10 cellular contexts compared by ENCODE assay signal in genomic region chr6:13427346-13427745, GRCh38.
A peak's percentile ranks its signal among the peaks of the same experiment; 100 is the strongest.
DNase-seq lines count a peak whose midpoint lies in the region; ATAC-seq and TF ChIP-seq lines count a peak whose summit lies in the region.
"Had no signal": no experiment of that assay in that cellular context is flagged by ENCODE, and none has a peak within 500 bp of the region (broad histone marks: within the 10 kb centered on the region; RNA-seq: fewer than 3 reads in every experiment).

No MANE protein-coding gene starts in this region.

- ATAC-seq in heart left ventricle (no peak), left ventricle myocardium superior (no peak), HG03432 (IDR thresholded peaks at IDR 0.05; ENCODE audit: unreplicated experiment) (peak; percentile 25), HG03520 (IDR thresholded peaks at IDR 0.05; ENCODE audit: unreplicated experiment) (no peak)

- H3K9me3 Mint-ChIP-seq in endodermal cell: no peaks in the 10 kb centered on the region

- no peak overlapping the region for H3K4me3 Mint-ChIP-seq in endodermal cell

- peak overlapping the region in 11 of 12 donors; percentile 12 to 91 (median 45) for H3K27ac ChIP-seq in heart left ventricle
- no peak overlapping the region for H3K27ac ChIP-seq in endodermal cell (ENCODE audit: low read depth, low read length)
- peak overlapping the region; percentile 20 to 95 for H3K27ac ChIP-seq in tibial artery
- H3K27ac ChIP-seq: KMS-11 had no signal

- no peaks in the 10 kb centered on the region for H3K36me3 Mint-ChIP-seq in endodermal cell (ENCODE audit: low read depth)

- no peak for TF ChIP-seq POLR2A in heart left ventricle (IDR thresholded peaks at IDR 0.05)

- peaks cover 11 to 97% (median 73%) of the 10 kb centered on the region in 12 donors for H3K4me1 ChIP-seq in heart left ventricle
- H3K4me1 ChIP-seq in endodermal cell (ENCODE audit: control insufficient read depth, insufficient read depth, low read length): peaks cover 5% of the 10 kb centered on the region
- peaks cover 0 to 84% (median 36%) of the 10 kb centered on the region in 4 donors for H3K4me1 ChIP-seq in tibial artery

- H3K36me3 ChIP-seq in heart left ventricle (no peaks in the 10 kb centered on the region), endodermal cell (ENCODE audit: control insufficient read depth, insufficient read depth, low read length) (no peaks in the 10 kb centered on the region), tibial artery (no peaks in the 10 kb centered on the region)

- no peaks in the 10 kb centered on the region for H3K9me3 ChIP-seq in heart left ventricle
- H3K9me3 ChIP-seq in endodermal cell (ENCODE audit: control insufficient read depth, low read length): no peaks in the 10 kb centered on the region
- H3K9me3 ChIP-seq in tibial artery: no peaks in the 10 kb centered on the region

- H3K27me3 ChIP-seq in heart left ventricle (no peaks in the 10 kb centered on the region), endodermal cell (ENCODE audit: control insufficient read depth, insufficient read depth, low read length, poor library complexity, severe bottlenecking) (no peaks in the 10 kb centered on the region), tibial artery (no peaks in the 10 kb centered on the region)

- no peak overlapping the region for H3K27ac Mint-ChIP-seq in endodermal cell

- DNase-seq in heart left ventricle: no peak
- DNase-seq in left ventricle myocardium superior: no peak
- DNase-seq in endodermal cell: peak; percentile 46
- no peak for DNase-seq in tibial artery
- no peak for DNase-seq in NCI-H1105 (lab: John Stamatoyannopoulos, UW)
- DNase-seq in activated effector memory CD4-positive, alpha-beta T cell treated with Interleukin-2 at 50 U/mL for 16 hours: no peak
- DNase-seq: NCI-H2171 treated with DMSO at 0.1 percent for 48 hours had no signal

- no peak for TF ChIP-seq CTCF in heart left ventricle (IDR thresholded peaks at IDR 0.05)
- no peak for TF ChIP-seq CTCF in endodermal cell (conservative IDR thresholded peaks at IDR 0.05)
- TF ChIP-seq CTCF in tibial artery (IDR thresholded peaks at IDR 0.05): no peak

- H3K9ac ChIP-seq in endodermal cell (ENCODE audit: extremely low read depth, low read length, poor library complexity, severe bottlenecking): no peak overlapping the region
- H3K9ac ChIP-seq: KMS-11 had no signal

- H3K27me3 Mint-ChIP-seq in endodermal cell (ENCODE audit: insufficient read depth): no peaks in the 10 kb centered on the region

- no peak overlapping the region for H3K4me3 ChIP-seq in heart left ventricle
- no peak overlapping the region for H3K4me3 ChIP-seq in endodermal cell (ENCODE audit: low read length)
- H3K4me3 ChIP-seq in tibial artery: no peak overlapping the region

- H3K4me1 Mint-ChIP-seq in endodermal cell: peaks cover 24% of the 10 kb centered on the region

- 61 to 78% (median 71%) methylated on average over 8 of the region's 8 CpGs for WGBS in heart left ventricle, 4 donors
- WGBS in endodermal cell (ENCODE audit: insufficient coverage in 1 of 2, insufficient read length in 1 of 2), 2 experiments: 79 to 86% methylated on average over 8 of the region's 8 CpGs

- intact Hi-C loops in heart left ventricle (cut with DNase I): loop anchor here in 1 of 10 donors (10.0 kb wide), 1 partner anchor 57 kb away; the partner anchor contains the start of gene GFOD1
- intact Hi-C loops in left ventricle myocardium superior (cut with micrococcal nuclease): no loop called here
- intact Hi-C loops in tibial artery (cut with DNase I; ENCODE audit: low total_unique reads): no loop called here
